ENCODE assay signal across 9 cellular contexts in genomic region chr11:69443138-69443967, GRCh38. TPM values are rescaled to one million over a fixed set of nuclear protein-coding genes. Genes with fewer than 3 reads are reported as not detected.
DNase-seq lines count a peak whose midpoint lies in the region; ATAC-seq and TF ChIP-seq lines count a peak whose summit lies in the region.
"Had no signal": no experiment of that assay in that cellular context is flagged by ENCODE, and none has a peak within 500 bp of the region (broad histone marks: within the 10 kb centered on the region; RNA-seq: fewer than 3 reads in every experiment).

No MANE protein-coding gene starts in this region.

- H3K4me3 ChIP-seq in CD8-positive, alpha-beta T cell (ENCODE audit: low read depth, low read length), result peak overlapping the region; percentile 30
- H3K4me3 ChIP-seq in testis, result peak overlapping the region; percentile 41 to 54

- no peaks in the 10 kb centered on the region for H3K27me3 ChIP-seq in CD8-positive, alpha-beta T cell (ENCODE audit: insufficient read depth, low read length)
- H3K27me3 ChIP-seq in testis, result no peaks in the 10 kb centered on the region

- no peaks in the 10 kb centered on the region for H3K36me3 Mint-ChIP-seq in CD8-positive, alpha-beta T cell
- H3K36me3 Mint-ChIP-seq in osteocyte (ENCODE audit: unreplicated experiment), result no peaks in the 10 kb centered on the region

- CTCF ChIA-PET in CD8-positive, alpha-beta T cell (lab: Charles Lee), result interaction anchor here (0.5 kb wide), 1 partner anchor 336 kb away, joined by 4 read pairs; no protein-coding TSS in a partner anchor

- peaks cover 8% of the 10 kb centered on the region for H3K4me1 Mint-ChIP-seq in CD8-positive, alpha-beta T cell (ENCODE audit: low read depth)
- H3K4me1 Mint-ChIP-seq in osteocyte (ENCODE audit: unreplicated experiment), result peaks cover 38% of the 10 kb centered on the region

- POLR2A ChIA-PET in CD8-positive, alpha-beta T cell (lab: Charles Lee), result interaction anchor here (0.9 kb wide), 1 partner anchor 9 kb away, joined by 3 read pairs; no protein-coding TSS in a partner anchor

- ATAC-seq in CD8-positive, alpha-beta T cell, result peak; percentile 86
- ATAC-seq in GM19455 (IDR thresholded peaks at IDR 0.05; ENCODE audit: unreplicated experiment), result peak; percentile 92

- peaks cover 17% of the 10 kb centered on the region for H3K4me1 ChIP-seq in CD8-positive, alpha-beta T cell (ENCODE audit: insufficient read depth, low read length)
- peaks cover 21% of the 10 kb centered on the region for H3K4me1 ChIP-seq in testis

- H3K9me3 ChIP-seq in CD8-positive, alpha-beta T cell (ENCODE audit: low read length), result no peaks in the 10 kb centered on the region
- no peaks in the 10 kb centered on the region for H3K9me3 ChIP-seq in testis

- TF ChIP-seq POLR2A in testis (IDR thresholded peaks at IDR 0.05), result no peak

- no peaks in the 10 kb centered on the region for H3K9me3 Mint-ChIP-seq in CD8-positive, alpha-beta T cell
- H3K9me3 Mint-ChIP-seq in osteocyte (ENCODE audit: unreplicated experiment), result no peaks in the 10 kb centered on the region

- H3K27me3 Mint-ChIP-seq in CD8-positive, alpha-beta T cell (ENCODE audit: low read depth), result peaks cover 25% of the 10 kb centered on the region
- H3K27me3 Mint-ChIP-seq in osteocyte (ENCODE audit: unreplicated experiment), result no peaks in the 10 kb centered on the region

- H3K27ac ChIP-seq in CD8-positive, alpha-beta T cell (ENCODE audit: low read depth, low read length), result no peak overlapping the region
- H3K27ac ChIP-seq in testis, result peak overlapping the region in 1 of 2 donors; percentile 36

- 2 to 7% methylated on average over 7 to 47 of the region's 48 CpGs for WGBS in testis, 2 donors

- TF ChIP-seq CTCF in CD8-positive, alpha-beta T cell (IDR thresholded peaks at IDR 0.05), result no peak
- no peak for TF ChIP-seq CTCF in osteocyte (IDR thresholded peaks at IDR 0.05)
- no peak for TF ChIP-seq CTCF in testis (IDR thresholded peaks at IDR 0.05)

- intact Hi-C loops in CD8-positive, alpha-beta T cell (cut with DNase I, micrococcal nuclease), result no loop called here
- intact Hi-C loops in testis (cut with DNase I; ENCODE audit: low total_unique reads), result loop anchor here (10.0 kb wide), 1 partner anchor 191 kb away; no protein-coding TSS in a partner anchor

- H3K27ac Mint-ChIP-seq in CD8-positive, alpha-beta T cell, result no peak overlapping the region
- peak overlapping the region; percentile 85 for H3K27ac Mint-ChIP-seq in osteocyte (ENCODE audit: unreplicated experiment)

- H3K4me3 Mint-ChIP-seq in CD8-positive, alpha-beta T cell, result peak overlapping the region; percentile 62
- H3K4me3 Mint-ChIP-seq in osteocyte (ENCODE audit: unreplicated experiment), result peak overlapping the region; percentile 67

- H3K36me3 ChIP-seq in CD8-positive, alpha-beta T cell (ENCODE audit: insufficient read depth, low read length), result no peaks in the 10 kb centered on the region
- H3K36me3 ChIP-seq in testis (ENCODE audit: low read depth, missing control alignments), result no peaks in the 10 kb centered on the region

- peak; percentile 6 to 72 (median 54) for DNase-seq in CD8-positive, alpha-beta T cell
- DNase-seq in HPDE6-E6E7 (ENCODE audit: extremely low spot score), result peak; percentile 89
- peak; percentile 94 for DNase-seq in SK-N-DZ (ENCODE audit: low spot score)
- DNase-seq in activated naive CD4-positive, alpha-beta T cell treated with anti-CD3 and anti-CD28 coated beads, Interleukin-2, amount 50 U/mL, for 16 hours, result peak; percentile 76
- DNase-seq in germinal center (ENCODE audit: low spot score), result peak; percentile 97
- DNase-seq in osteocyte (ENCODE audit: extremely low spot score, unreplicated experiment), result peak; percentile 92
- DNase-seq in testis, result peak; percentile 92

RNA-seq across cellular contexts. Expression of gene LINC01488, which starts 38.1 kb away (rescaled TPM):
- not detected for total RNA-seq in CD8-positive, alpha-beta T cell
- polyA plus RNA-seq in SK-N-DZ (2014; cell fraction: cytosol; rRNA removed), result not detected in 2 replicates
- polyA plus RNA-seq in SK-N-DZ (2014; cell fraction: nucleus; rRNA removed), result 0.27 TPM in 1 of 2 replicates, not detected in the other
- total RNA-seq in osteocyte (not detected in 2 replicates), testis (not detected)
- polyA plus RNA-seq in testis (ENCODE audit: insufficient read depth, low read depth, low replicate concordance), result not detected
- total RNA-seq: glomerular endothelial cell had no signal
